ENCODE assay signal across 9 cellular contexts in genomic region chr3:79016587-79017380, GRCh38.
DNase-seq lines count a peak whose midpoint lies in the region; ATAC-seq and TF ChIP-seq lines count a peak whose summit lies in the region.
"Had no signal": no experiment of that assay in that cellular context is flagged by ENCODE, and none has a peak within 500 bp of the region (broad histone marks: within the 10 kb centered on the region; RNA-seq: fewer than 3 reads in every experiment).

No MANE protein-coding gene starts in this region.

- peaks cover 24% of the 10 kb centered on the region for H3K4me1 ChIP-seq in adipocyte (ENCODE audit: control insufficient read depth, insufficient read depth, low read length)
- H3K4me1 ChIP-seq in subcutaneous abdominal adipose tissue (ENCODE audit: control insufficient read depth in 5 of 5, insufficient read depth in 5 of 5, low read length in 5 of 5) = peaks cover 0 to 43% (median 28%) of the 10 kb centered on the region in 5 donors

- CTCF ChIA-PET in HEK293T (lab: Yijun Ruan, JAX) = interaction anchor here (0.6 to 1.8 kb wide), 7 partner anchors 9 to 1771 kb away, joined by 3 to 8 read pairs (median 3); no protein-coding TSS in a partner anchor

- peak overlapping the region; percentile 99 for H3K4me3 ChIP-seq in adipocyte (ENCODE audit: low read length)
- peak overlapping the region; percentile 89 for H3K4me3 ChIP-seq in iPS-11a (ENCODE audit: low read depth, low read length)
- H3K4me3 ChIP-seq in subcutaneous abdominal adipose tissue (ENCODE audit: low read depth in 1 of 5, low read length in 5 of 5) = peak overlapping the region; percentile 71 to 93 (median 86)

- H3K9me3 ChIP-seq in adipocyte (ENCODE audit: control insufficient read depth, low read length) (no peaks in the 10 kb centered on the region), subcutaneous abdominal adipose tissue (ENCODE audit: control insufficient read depth in 5 of 5, low read length in 5 of 5) (no peaks in the 10 kb centered on the region)

- H3K27ac ChIP-seq in subcutaneous abdominal adipose tissue (ENCODE audit: low read depth, low read length) = peak overlapping the region; percentile 91

- H3K9ac ChIP-seq in adipocyte (ENCODE audit: low read length) = peak overlapping the region; percentile 99
- H3K9ac ChIP-seq in subcutaneous abdominal adipose tissue (ENCODE audit: low read length in 5 of 5) = peak overlapping the region in 4 of 5 donors; percentile 29 to 86 (median 59)

- DNase-seq in HEK293T (ENCODE audit: extremely low spot score) (no peak), adipocyte (ENCODE audit: low read depth) (peak; percentile 61), NCI-H2081 treated with DMSO at 0.1 percent for 48 hours (lab: John Stamatoyannopoulos, UW) (no peak)
- DNase-seq: activated CD4-positive, alpha-beta T cell treated with anti-CD3 and anti-CD28 coated beads, Interleukin-2, amount 50 U/mL, for 4 hours had no signal

- POLR2A ChIA-PET in HEK293T (lab: Yijun Ruan, JAX) = interaction anchor here (0.7 to 2.7 kb wide), 9 partner anchors 8 to 291 kb away, joined by 3 to 24 read pairs (median 4); no protein-coding TSS in a partner anchor

- H3K27me3 ChIP-seq in adipocyte (replicated peaks; ENCODE audit: control insufficient read depth, insufficient read depth, low read length) (no peaks in the 10 kb centered on the region), subcutaneous abdominal adipose tissue (ENCODE audit: control insufficient read depth in 5 of 5, insufficient read depth in 4 of 5, low read length in 5 of 5) (peaks cover 0 to 3% (median 0%) of the 10 kb centered on the region in 5 donors)

- H3K36me3 ChIP-seq in adipocyte (ENCODE audit: control insufficient read depth, insufficient read depth, low read length, severe bottlenecking) = no peaks in the 10 kb centered on the region
- no peaks in the 10 kb centered on the region for H3K36me3 ChIP-seq in subcutaneous abdominal adipose tissue (ENCODE audit: control insufficient read depth in 5 of 5, insufficient read depth in 5 of 5, low read length in 5 of 5)

- ATAC-seq in GM21423 (IDR thresholded peaks at IDR 0.05; ENCODE audit: unreplicated experiment) (no peak), HG03439 (IDR thresholded peaks at IDR 0.05; ENCODE audit: unreplicated experiment) (no peak), GM21528 (IDR thresholded peaks at IDR 0.05; ENCODE audit: low FRiP score, unreplicated experiment) (no peak)

TF ChIP-seq in HEK293T, 16 proteins besides CTCF, POLR2A, EP300 and RAD21:
- TF ChIP-seq CTBP1 (IDR thresholded peaks at IDR 0.05; ENCODE audit: borderline replicate concordance) (peak; percentile 88), TARDBP (IDR thresholded peaks at IDR 0.05) (no peak)
- TF ChIP-seq, protein P1, sequence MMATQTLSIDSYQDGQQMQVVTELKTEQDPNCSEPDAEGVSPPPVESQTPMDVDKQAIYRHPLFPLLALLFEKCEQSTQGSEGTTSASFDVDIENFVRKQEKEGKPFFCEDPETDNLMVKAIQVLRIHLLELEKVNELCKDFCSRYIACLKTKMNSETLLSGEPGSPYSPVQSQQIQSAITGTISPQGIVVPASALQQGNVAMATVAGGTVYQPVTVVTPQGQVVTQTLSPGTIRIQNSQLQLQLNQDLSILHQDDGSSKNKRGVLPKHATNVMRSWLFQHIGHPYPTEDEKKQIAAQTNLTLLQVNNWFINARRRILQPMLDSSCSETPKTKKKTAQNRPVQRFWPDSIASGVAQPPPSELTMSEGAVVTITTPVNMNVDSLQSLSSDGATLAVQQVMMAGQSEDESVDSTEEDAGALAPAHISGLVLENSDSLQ (IDR thresholded peaks at IDR 0.05) = peak; percentile 95
